ENCODE assay signal across 26 cellular contexts in genomic region chr10:60911715-60912114, GRCh38. TPM values are rescaled to one million over a fixed set of nuclear protein-coding genes. Genes with fewer than 3 reads are reported as not detected.
"Had no signal": no experiment of that assay in that cellular context is flagged by ENCODE, and none has a peak within 500 bp of the region (broad histone marks: within the 10 kb centered on the region; RNA-seq: fewer than 3 reads in every experiment).

No MANE protein-coding gene starts in this region.

- H3K27ac Mint-ChIP-seq: activated CD4-positive, alpha-beta memory T cell treated with anti-CD3 and anti-CD28 coated beads, Interleukin-2, amount 10 ng/mL, durations not matched to agents 7 days and 5 days; activated CD4-positive, alpha-beta T cell treated with anti-CD3 and anti-CD28 coated beads, Interleukin-2, amount 10 ng/mL, durations not matched to agents 24 days and 14 days; activated naive CD4-positive, alpha-beta T cell treated with anti-CD3 and anti-CD28 coated beads, Interleukin-2, amount 50 U/mL, for 72 hours; activated T-cell treated with anti-CD3 and anti-CD28 coated beads, Interleukin-2, amount 50 U/mL, for 24 hours; activated T-helper 2 cell treated with anti-CD3 and anti-CD28 coated beads, Interferon-gamma antibody, Interleukin-2, Interleukin-4, amounts not matched to agents 10 μg/mL and 5 μg/mL and 100 μg/mL, durations not matched to agents 14 hours and 24 hours and 36 hours; stimulated activated memory B cell treated with anti-CD40 and anti-IgM and Interleukin-4, amounts not matched to agents 10 μg/mL and 1 μg/mL and 100 μg/mL, for 72 hours had no signal

- H3K36me3 ChIP-seq: lower lobe of right lung, thyroid gland had no signal

- ATAC-seq: activated naive CD4-positive, alpha-beta T cell treated with anti-CD3 and anti-CD28 coated beads, Interleukin-2, amount 50 U/mL, for 72 hours; body of pancreas; esophagus mucosa; heart left ventricle; sciatic nerve; SK-N-SH treated with all-trans-retinoic acid at 6 μM for 48 hours; stimulated activated memory B cell treated with anti-CD40 and anti-IgM and Interleukin-4, amounts not matched to agents 10 μg/mL and 1 μg/mL and 100 μg/mL, for 72 hours; stimulated activated naive CD8-positive, alpha-beta T cell treated with anti-CD3 and anti-CD28 coated beads, Interleukin-15, amount 100 ng/mL, for 72 hours had no signal

- H3K4me3 ChIP-seq: body of pancreas, cardiac muscle cell, heart left ventricle, lower lobe of right lung, thyroid gland had no signal

- FAIRE-seq: small intestine had no signal

- H3K9me3 ChIP-seq: body of pancreas, heart left ventricle, lower lobe of right lung, thyroid gland had no signal

- H3K27me3 ChIP-seq: body of pancreas, cardiac muscle cell, heart left ventricle, thyroid gland had no signal

- H3K9me3 Mint-ChIP-seq: activated CD4-positive, alpha-beta memory T cell treated with anti-CD3 and anti-CD28 coated beads, Interleukin-2, amount 10 ng/mL, durations not matched to agents 7 days and 5 days; activated T-helper 2 cell treated with anti-CD3 and anti-CD28 coated beads, Interferon-gamma antibody, Interleukin-2, Interleukin-4, amounts not matched to agents 10 μg/mL and 5 μg/mL and 100 μg/mL, durations not matched to agents 14 hours and 24 hours and 36 hours had no signal

- DNase-seq: activated CD4-positive, alpha-beta memory T cell treated with anti-CD3 and anti-CD28 coated beads, Interleukin-2, amount 10 ng/mL, durations not matched to agents 7 days and 5 days; activated CD4-positive, alpha-beta T cell treated with anti-CD3 and anti-CD28 coated beads, Interleukin-2, amount 10 ng/mL, durations not matched to agents 24 days and 14 days; activated CD4-positive, CD25-positive, alpha-beta regulatory T cell treated with anti-CD3 and anti-CD28 coated beads, Interleukin-2, amount 50 U/mL, for 72 hours; activated CD8-positive, alpha-beta memory T cell treated with anti-CD3 and anti-CD28 coated beads, Interleukin-2, amount 50 U/mL, for 48 hours; activated T-cell treated with anti-CD3 and anti-CD28 coated beads, Interleukin-2, amount 50 U/mL, for 24 hours; body of pancreas; cortex of kidney; foreskin fibroblast; heart left ventricle; hypothalamus; lower lobe of right lung; mesenchymal stem cell; small intestine; stimulated activated CD4-positive, alpha-beta T cell treated with anti-CD3 and anti-CD28 coated beads, Interleukin-4, amount 100 ng/mL, for 4 hours; stimulated activated CD8-positive, alpha-beta memory T cell treated with anti-CD3 and anti-CD28 coated beads, Interleukin-4, amount 100 ng/mL, for 48 hours; stimulated activated naive CD8-positive, alpha-beta T cell treated with anti-CD3 and anti-CD28 coated beads, Interleukin-15, amount 100 ng/mL, for 72 hours; T-helper 2 cell; thyroid gland had no signal

- H3K36me3 Mint-ChIP-seq: stimulated activated memory B cell treated with anti-CD40 and anti-IgM and Interleukin-4, amounts not matched to agents 10 μg/mL and 1 μg/mL and 100 μg/mL, for 72 hours had no signal

- H3K4me3 Mint-ChIP-seq: activated CD4-positive, alpha-beta memory T cell treated with anti-CD3 and anti-CD28 coated beads, Interleukin-2, amount 10 ng/mL, durations not matched to agents 7 days and 5 days; activated T-cell treated with anti-CD3 and anti-CD28 coated beads, Interleukin-2, amount 50 U/mL, for 24 hours; nephron; stimulated activated memory B cell treated with anti-CD40 and anti-IgM and Interleukin-4, amounts not matched to agents 10 μg/mL and 1 μg/mL and 100 μg/mL, for 72 hours; stimulated activated naive CD8-positive, alpha-beta T cell treated with anti-CD3 and anti-CD28 coated beads, Interleukin-15, amount 100 ng/mL, for 72 hours had no signal

- H3K27ac ChIP-seq: cardiac muscle cell, lower lobe of right lung had no signal

RNA-seq across cellular contexts. Expression of gene RHOBTB1, which starts 32.3 kb away (rescaled TPM):
- total RNA-seq: activated CD4-positive, alpha-beta T cell treated with anti-CD3 and anti-CD28 coated beads, Interleukin-2, amount 10 ng/mL, durations not matched to agents 24 days and 14 days had no signal
